Comparison of ENCODE assay signal across 12 cellular contexts in genomic region chr15:50262533-50262932, GRCh38. TPM values are rescaled to one million over a fixed set of nuclear protein-coding genes. Genes with fewer than 3 reads are reported as not detected.
DNase-seq lines count a peak whose midpoint lies in the region; ATAC-seq lines count a peak whose summit lies in the region.
"Had no signal": no experiment of that assay in that cellular context is flagged by ENCODE, and none has a peak within 500 bp of the region (broad histone marks: within the 10 kb centered on the region; RNA-seq: fewer than 3 reads in every experiment).

No MANE protein-coding gene starts in this region.

- H3K27me3 Mint-ChIP-seq in activated CD8-positive, alpha-beta memory T cell treated with anti-CD3 and anti-CD28 coated beads, Interleukin-2, amount 10 ng/mL, durations not matched to agents 7 days and 5 days, result no peaks in the 10 kb centered on the region

- H3K36me3 Mint-ChIP-seq in activated CD8-positive, alpha-beta memory T cell treated with anti-CD3 and anti-CD28 coated beads, Interleukin-2, amount 10 ng/mL, durations not matched to agents 7 days and 5 days, result peaks cover 3% of the 10 kb centered on the region
- peaks cover 18% of the 10 kb centered on the region for H3K36me3 Mint-ChIP-seq in stimulated activated effector memory CD8-positive, alpha-beta T cell treated with anti-CD3 and anti-CD28 coated beads, Interleukin-12 subunit alpha, Interleukin-12 subunit beta, amount 100 ng/mL, for 72 hours

- CTCF ChIA-PET in activated CD8-positive, alpha-beta memory T cell treated with anti-CD3 and anti-CD28 coated beads, Interleukin-2, amount 10 ng/mL, durations not matched to agents 7 days and 5 days (lab: Charles Lee), result interaction anchor here (0.7 to 6.9 kb wide), 12 partner anchors 13 to 260 kb away, joined by 3 to 77 read pairs (median 4); partner anchors contain the start of gene SLC27A2

- H3K4me3 Mint-ChIP-seq in activated CD8-positive, alpha-beta memory T cell treated with anti-CD3 and anti-CD28 coated beads, Interleukin-2, amount 10 ng/mL, durations not matched to agents 7 days and 5 days, result peak overlapping the region; percentile 6
- H3K4me3 Mint-ChIP-seq in stimulated activated effector memory CD8-positive, alpha-beta T cell treated with anti-CD3 and anti-CD28 coated beads, Interleukin-12 subunit alpha, Interleukin-12 subunit beta, amount 100 ng/mL, for 72 hours, result peak overlapping the region; percentile 73

- ATAC-seq in activated CD4-positive, CD25-positive, alpha-beta regulatory T cell treated with anti-CD3 and anti-CD28 coated beads, Interleukin-2, amount 50 U/mL, for 24 hours, result peak; percentile 44 to 63
- peak; percentile 69 for ATAC-seq in activated CD8-positive, alpha-beta memory T cell treated with anti-CD3 and anti-CD28 coated beads, Interleukin-2, amount 10 ng/mL, durations not matched to agents 7 days and 5 days
- ATAC-seq in left lobe of liver (no peak), GM21576 (IDR thresholded peaks at IDR 0.05; ENCODE audit: unreplicated experiment) (no peak)
- ATAC-seq in stimulated activated effector memory CD8-positive, alpha-beta T cell treated with anti-CD3 and anti-CD28 coated beads, Interleukin-12 subunit alpha, Interleukin-12 subunit beta, amount 100 ng/mL, for 72 hours, result peak; percentile 68

- H3K27ac Mint-ChIP-seq in activated CD8-positive, alpha-beta memory T cell treated with anti-CD3 and anti-CD28 coated beads, Interleukin-2, amount 10 ng/mL, durations not matched to agents 7 days and 5 days, result peak overlapping the region; percentile 93
- H3K27ac Mint-ChIP-seq in stimulated activated effector memory CD8-positive, alpha-beta T cell treated with anti-CD3 and anti-CD28 coated beads, Interleukin-12 subunit alpha, Interleukin-12 subunit beta, amount 100 ng/mL, for 72 hours, result peak overlapping the region; percentile 98

- DNase-seq in activated CD4-positive, CD25-positive, alpha-beta regulatory T cell (lab: John Stamatoyannopoulos, UW), result no peak
- peak; percentile 91 for DNase-seq in activated CD8-positive, alpha-beta memory T cell treated with anti-CD3 and anti-CD28 coated beads, Interleukin-2, amount 10 ng/mL, durations not matched to agents 7 days and 5 days
- DNase-seq in left lobe of liver (ENCODE audit: low spot score), result peak; percentile 22
- peak in 1 of 2 donors; percentile 80 for DNase-seq in stimulated activated effector memory CD8-positive, alpha-beta T cell treated with anti-CD3 and anti-CD28 coated beads, Interleukin-12 subunit alpha, Interleukin-12 subunit beta, amount 100 ng/mL, for 72 hours (ENCODE audit: low spot score in 2 of 2)
- no peak for DNase-seq in AG08396 (ENCODE audit: low spot score)
- no peak for DNase-seq in NCI-H1105 treated with DMSO at 0.1 percent for 48 hours (lab: John Stamatoyannopoulos, UW)
- DNase-seq: HCEC 1CT, NCI-H524, SIG-M5 had no signal

- peaks cover 64% of the 10 kb centered on the region for H3K4me1 Mint-ChIP-seq in activated CD8-positive, alpha-beta memory T cell treated with anti-CD3 and anti-CD28 coated beads, Interleukin-2, amount 10 ng/mL, durations not matched to agents 7 days and 5 days
- peaks cover 70% of the 10 kb centered on the region for H3K4me1 Mint-ChIP-seq in stimulated activated effector memory CD8-positive, alpha-beta T cell treated with anti-CD3 and anti-CD28 coated beads, Interleukin-12 subunit alpha, Interleukin-12 subunit beta, amount 100 ng/mL, for 72 hours

- no peaks in the 10 kb centered on the region for H3K9me3 Mint-ChIP-seq in activated CD8-positive, alpha-beta memory T cell treated with anti-CD3 and anti-CD28 coated beads, Interleukin-2, amount 10 ng/mL, durations not matched to agents 7 days and 5 days (ENCODE audit: low read depth)
- H3K9me3 Mint-ChIP-seq in stimulated activated effector memory CD8-positive, alpha-beta T cell treated with anti-CD3 and anti-CD28 coated beads, Interleukin-12 subunit alpha, Interleukin-12 subunit beta, amount 100 ng/mL, for 72 hours, result peaks cover 3% of the 10 kb centered on the region

RNA-seq across cellular contexts. Expression of gene HDC, which starts 3.0 kb away (rescaled TPM):
- total RNA-seq in activated CD8-positive, alpha-beta memory T cell treated with anti-CD3 and anti-CD28 coated beads, Interleukin-2, amount 10 ng/mL, durations not matched to agents 7 days and 5 days, result under 1 TPM in 1 of 2 experiments, not detected in 1; 0.40 TPM
- total RNA-seq in left lobe of liver, result 0.23 TPM
- total RNA-seq: right atrium auricular region had no signal

Comparison
In these comparisons a context has a peak if more than half of its experiments do, and no peak if none do; other contexts are left out.
1. ATAC-seq: peak in activated CD4-positive, CD25-positive, alpha-beta regulatory T cell treated with anti-CD3 and anti-CD28 coated beads, Interleukin-2, amount 50 U/mL, for 24 hours (2 of 2), activated CD8-positive, alpha-beta memory T cell treated with anti-CD3 and anti-CD28 coated beads, Interleukin-2, amount 10 ng/mL, durations not matched to agents 7 days and 5 days (single experiment) and stimulated activated effector memory CD8-positive, alpha-beta T cell treated with anti-CD3 and anti-CD28 coated beads, Interleukin-12 subunit alpha, Interleukin-12 subunit beta, amount 100 ng/mL, for 72 hours (single experiment); none in left lobe of liver (single experiment) and GM21576 (single experiment).
2. DNase-seq: peak in activated CD8-positive, alpha-beta memory T cell treated with anti-CD3 and anti-CD28 coated beads, Interleukin-2, amount 10 ng/mL, durations not matched to agents 7 days and 5 days (single experiment) and left lobe of liver (single experiment); none in activated CD4-positive, CD25-positive, alpha-beta regulatory T cell (0 of 4), AG08396 (single experiment) and NCI-H1105 treated with DMSO at 0.1 percent for 48 hours (single experiment).